Comparison of ENCODE assay signal across 8 cellular contexts in the genomic region with DNA sequence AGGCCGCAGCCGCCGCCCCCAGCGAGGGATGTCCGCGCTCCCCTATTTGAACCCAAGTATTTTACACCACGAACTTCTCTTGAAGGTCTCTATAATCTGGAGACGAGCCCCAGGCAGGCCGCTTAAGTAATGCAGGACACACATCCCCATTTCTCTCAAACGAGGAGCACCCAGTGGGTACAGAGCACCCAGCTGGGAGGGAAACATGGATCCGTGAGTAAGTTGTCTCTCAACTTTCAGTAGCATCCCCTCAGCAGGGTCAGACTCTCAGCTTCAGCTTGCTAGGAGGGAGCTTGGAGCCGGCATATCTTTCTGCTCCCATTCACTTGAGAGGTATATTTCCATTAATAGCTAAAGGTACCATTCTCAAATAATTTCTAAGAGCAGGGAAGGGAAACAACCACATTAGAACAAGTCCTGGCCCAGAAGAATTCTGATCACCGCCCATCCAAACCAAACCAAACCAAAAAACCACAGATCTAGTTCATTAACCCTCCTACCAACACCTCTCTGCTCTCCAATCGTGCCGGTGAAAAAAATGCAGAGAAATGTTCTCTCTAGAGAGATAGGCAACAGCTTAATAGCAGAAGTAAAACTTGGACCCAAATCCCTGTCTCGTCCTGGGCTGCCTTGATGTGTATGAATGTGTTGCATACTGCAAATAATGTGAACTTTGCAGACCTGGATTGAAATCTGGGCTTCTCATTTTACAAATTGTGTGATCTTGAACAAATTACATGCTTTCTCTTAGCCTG. TPM values are rescaled to one million over a fixed set of nuclear protein-coding genes. Genes with fewer than 3 reads are reported as not detected.
A peak's percentile ranks its signal among the peaks of the same experiment; 100 is the strongest.
DNase-seq lines count a peak whose midpoint lies in the region; ATAC-seq and TF ChIP-seq lines count a peak whose summit lies in the region.

No MANE protein-coding gene starts in this region.

- H3K4me3 Mint-ChIP-seq in activated naive CD4-positive, alpha-beta T cell treated with anti-CD3 and anti-CD28 coated beads, Interleukin-2, amount 50 U/mL, for 24 hours: peak overlapping the region; percentile 68
- H3K4me3 Mint-ChIP-seq in neural crest cell: peak overlapping the region; percentile 83

- no peaks in the 10 kb centered on the region for H3K9me3 Mint-ChIP-seq in activated naive CD4-positive, alpha-beta T cell treated with anti-CD3 and anti-CD28 coated beads, Interleukin-2, amount 50 U/mL, for 24 hours
- no peaks in the 10 kb centered on the region for H3K9me3 Mint-ChIP-seq in neural crest cell

- peaks cover 37% of the 10 kb centered on the region for H3K4me1 Mint-ChIP-seq in activated naive CD4-positive, alpha-beta T cell treated with anti-CD3 and anti-CD28 coated beads, Interleukin-2, amount 50 U/mL, for 24 hours
- peaks cover 11% of the 10 kb centered on the region for H3K4me1 Mint-ChIP-seq in neural crest cell

- peak overlapping the region; percentile 2 for H3K27ac Mint-ChIP-seq in activated naive CD4-positive, alpha-beta T cell treated with anti-CD3 and anti-CD28 coated beads, Interleukin-2, amount 50 U/mL, for 24 hours
- H3K27ac Mint-ChIP-seq in neural crest cell (ENCODE audit: unreplicated experiment): no peak overlapping the region

- H3K4me3 ChIP-seq in fibroblast of villous mesenchyme (ENCODE audit: low read depth, low read length): peak overlapping the region; percentile 76

- H3K36me3 Mint-ChIP-seq in activated naive CD4-positive, alpha-beta T cell treated with anti-CD3 and anti-CD28 coated beads, Interleukin-2, amount 50 U/mL, for 24 hours: no peaks in the 10 kb centered on the region
- H3K36me3 Mint-ChIP-seq in neural crest cell (ENCODE audit: low read depth): no peaks in the 10 kb centered on the region

- TF ChIP-seq CTCF in fibroblast of villous mesenchyme (IDR thresholded peaks at IDR 0.05; ENCODE audit: insufficient read depth, low read depth, low read length) (no peak), neural crest cell (conservative IDR thresholded peaks at IDR 0.05) (no peak)

- peak; percentile 20 for ATAC-seq in HG03175 (IDR thresholded peaks at IDR 0.05; ENCODE audit: unreplicated experiment)

- no peak for DNase-seq in activated naive CD4-positive, alpha-beta T cell treated with anti-CD3 and anti-CD28 coated beads, Interleukin-2, amount 50 U/mL, for 16 hours
- peak; percentile 50 for DNase-seq in UCSD-AML1 (lab: John Stamatoyannopoulos, UW; ENCODE audit: unreplicated experiment)
- peak; percentile 8 for DNase-seq in fibroblast of villous mesenchyme (ENCODE audit: low read depth)
- no peak for DNase-seq in neural crest cell (ENCODE audit: low read depth, low spot score)
- no peak for DNase-seq in NCI-H774 (lab: John Stamatoyannopoulos, UW)
- DNase-seq in NCI-H2227 treated with DMSO at 0.1 percent for 48 hours (lab: John Stamatoyannopoulos, UW): no peak

- peaks cover 8% of the 10 kb centered on the region for H3K27me3 Mint-ChIP-seq in activated naive CD4-positive, alpha-beta T cell treated with anti-CD3 and anti-CD28 coated beads, Interleukin-2, amount 50 U/mL, for 24 hours
- peaks cover 75% of the 10 kb centered on the region for H3K27me3 Mint-ChIP-seq in neural crest cell (ENCODE audit: low read depth)

RNA-seq across cellular contexts. Expression of a gene that starts 0.9 kb away (rescaled TPM):
- total RNA-seq in fibroblast of villous mesenchyme (9.0 and 11.7 TPM in 2 replicates), neural crest cell (1.5 and 1.6 TPM in 2 replicates)

Comparison
In these comparisons a context has a peak if more than half of its experiments do, and no peak if none do; other contexts are left out.
1. DNase-seq: peak in UCSD-AML1 (single experiment) and fibroblast of villous mesenchyme (single experiment); none in activated naive CD4-positive, alpha-beta T cell treated with anti-CD3 and anti-CD28 coated beads, Interleukin-2, amount 50 U/mL, for 16 hours (single experiment), neural crest cell (single experiment), NCI-H774 (single experiment) and NCI-H2227 treated with DMSO at 0.1 percent for 48 hours (single experiment).